8 cellular contexts compared by ENCODE assay signal in genomic region chr16:53433509-53433908, GRCh38. TPM values are rescaled to one million over a fixed set of nuclear protein-coding genes. Genes with fewer than 3 reads are reported as not detected.
DNase-seq lines count a peak whose midpoint lies in the region; ATAC-seq and TF ChIP-seq lines count a peak whose summit lies in the region.

No MANE protein-coding gene starts in this region.

- H3K4me1 ChIP-seq in left ventricle myocardium inferior = peaks cover 42% of the 10 kb centered on the region
- peaks cover 0 to 8% of the 10 kb centered on the region in 2 donors for H3K4me1 ChIP-seq in uterus

- CTCF ChIA-PET in MCF 10A (lab: Yijun Ruan, JAX) = no interaction called here

- peak overlapping the region; percentile 97 for H3K4me3 Mint-ChIP-seq in MCF 10A (ENCODE audit: unreplicated experiment)
- peak overlapping the region; percentile 95 for H3K4me3 Mint-ChIP-seq in mesothelial cell of epicardium

- H3K27me3 ChIP-seq in left ventricle myocardium inferior (ENCODE audit: low read depth) (no peaks in the 10 kb centered on the region), uterus (no peaks in the 10 kb centered on the region)

- H3K9me3 Mint-ChIP-seq in MCF 10A (ENCODE audit: unreplicated experiment) (no peaks in the 10 kb centered on the region), mesothelial cell of epicardium (peaks cover 11% of the 10 kb centered on the region)

- H3K27me3 Mint-ChIP-seq in MCF 10A (ENCODE audit: insufficient read depth, unreplicated experiment) (no peaks in the 10 kb centered on the region), mesothelial cell of epicardium (ENCODE audit: low read depth) (no peaks in the 10 kb centered on the region)

- H3K36me3 ChIP-seq in left ventricle myocardium inferior (no peaks in the 10 kb centered on the region), uterus (no peaks in the 10 kb centered on the region)

- H3K36me3 Mint-ChIP-seq in MCF 10A (ENCODE audit: insufficient read depth, unreplicated experiment) (no peaks in the 10 kb centered on the region), mesothelial cell of epicardium (peaks cover 12% of the 10 kb centered on the region)

- intact Hi-C loops in left ventricle myocardium inferior (cut with micrococcal nuclease) (no loop called here), cardiac septum (cut with DNase I) (no loop called here), MCF 10A (cut with micrococcal nuclease) (loop anchor here (10.0 kb wide), 1 partner anchor 379 kb away; the partner anchor contains the start of genes CHD9 and CHD9NB), uterus (cut with DNase I; ENCODE audit: low total_unique reads) (no loop called here)

- peak overlapping the region; percentile 95 for H3K27ac Mint-ChIP-seq in MCF 10A (ENCODE audit: low read depth, unreplicated experiment)
- H3K27ac Mint-ChIP-seq in mesothelial cell of epicardium = peak overlapping the region; percentile 94

- TF ChIP-seq CTCF in left ventricle myocardium inferior (IDR thresholded peaks at IDR 0.05; ENCODE audit: borderline replicate concordance) = no peak
- no peak for TF ChIP-seq CTCF in MCF 10A (IDR thresholded peaks at IDR 0.05; ENCODE audit: unreplicated experiment)
- no peak for TF ChIP-seq CTCF in mesothelial cell of epicardium (IDR thresholded peaks at IDR 0.05; ENCODE audit: unreplicated experiment)
- no peak for TF ChIP-seq CTCF in uterus (IDR thresholded peaks at IDR 0.05)
- TF ChIP-seq CTCF in omental fat pad (IDR thresholded peaks at IDR 0.05) = no peak

- peak overlapping the region; percentile 97 for H3K27ac ChIP-seq in left ventricle myocardium inferior (replicated peaks)
- H3K27ac ChIP-seq in uterus = peak overlapping the region; percentile 90 to 95

- POLR2A ChIA-PET in MCF 10A (lab: Yijun Ruan, JAX) = interaction anchor here (0.7 to 6.4 kb wide), 13 partner anchors 9 to 225 kb away, joined by 3 to 85 read pairs (median 7); partner anchors contain the start of gene AKTIP

- ATAC-seq in omental fat pad (ENCODE audit: low FRiP score) (no peak), HG03097 (IDR thresholded peaks at IDR 0.05; ENCODE audit: low FRiP score, unreplicated experiment) (no peak)

- H3K9me3 ChIP-seq in left ventricle myocardium inferior (replicated peaks) (no peaks in the 10 kb centered on the region), uterus (no peaks in the 10 kb centered on the region)

- H3K4me1 Mint-ChIP-seq in MCF 10A (ENCODE audit: insufficient read depth, unreplicated experiment) (peaks cover 12% of the 10 kb centered on the region), mesothelial cell of epicardium (peaks cover 51% of the 10 kb centered on the region)

- no TSS peak for BruUV-seq in MCF 10A (replicated peaks; lab: Mats Ljungman, UMichigan)

- DNase-seq in left ventricle myocardium inferior = no peak
- DNase-seq in cardiac septum (ENCODE audit: low spot score) = no peak
- no peak for DNase-seq in MCF 10A (ENCODE audit: unreplicated experiment)
- peak in 1 of 2 experiments; percentile 47 for DNase-seq in mesothelial cell of epicardium (ENCODE audit: low spot score in 2 of 2, unreplicated experiment in 2 of 2)
- no peak for DNase-seq in uterus
- DNase-seq in HCEC 1CT = no peak
- no peak for DNase-seq in omental fat pad (ENCODE audit: low spot score)

- TF ChIP-seq POLR2A in uterus (IDR thresholded peaks at IDR 0.05) = no peak

- H3K4me3 ChIP-seq in left ventricle myocardium inferior (peak overlapping the region; percentile 100), uterus (peak overlapping the region in 1 of 2 donors; percentile 95)

RNA-seq across cellular contexts. Expression of gene RBL2, which starts 0.8 kb away (rescaled TPM):
- 36.0 TPM for total RNA-seq in left ventricle myocardium inferior
- total RNA-seq in cardiac septum = 36.3 TPM
- 26.1 and 28.5 TPM in 2 replicates for total RNA-seq in MCF 10A (2022)
- 57.2 to 59.2 TPM (median 58.1 TPM) in 3 replicates for total RNA-seq in mesothelial cell of epicardium
- 100 to 1,000 TPM in 2 of 4 donors, 10 to 100 TPM in 2; 91.2 to 162 (median 118) TPM for total RNA-seq in uterus
- 10 to 100 TPM; 54.4 to 97.4 (median 80.1) TPM for total RNA-seq in omental fat pad
